23 cellular contexts compared by ENCODE assay signal in genomic region chr9:125990186-125990792, GRCh38.
"Had no signal": no experiment of that assay in that cellular context is flagged by ENCODE, and none has a peak within 500 bp of the region (broad histone marks: within the 10 kb centered on the region; RNA-seq: fewer than 3 reads in every experiment).

No MANE protein-coding gene starts in this region.

- H3K36me3 ChIP-seq: brain microvascular endothelial cell, gastroesophageal sphincter, heart right ventricle, left ventricle myocardium inferior, neutrophil had no signal

- H3K27ac ChIP-seq: brain microvascular endothelial cell, gastroesophageal sphincter, heart right ventricle, left ventricle myocardium inferior, neutrophil had no signal

- ATAC-seq: activated naive CD8-positive, alpha-beta T cell treated with anti-CD3 and anti-CD28 coated beads, Interleukin-2, amount 50 U/mL, for 24 hours; esophagus mucosa; gastroesophageal sphincter; heart right ventricle; mucosa of descending colon had no signal

- H3K27me3 Mint-ChIP-seq: activated naive CD8-positive, alpha-beta T cell treated with anti-CD3 and anti-CD28 coated beads, Interleukin-2, amount 50 U/mL, for 24 hours had no signal

- H3K27me3 ChIP-seq: brain microvascular endothelial cell, gastroesophageal sphincter, neutrophil had no signal

- FAIRE-seq: urothelium cell line had no signal

- H3K4me1 Mint-ChIP-seq: activated naive CD8-positive, alpha-beta T cell treated with anti-CD3 and anti-CD28 coated beads, Interleukin-2, amount 50 U/mL, for 24 hours; central memory CD8-positive, alpha-beta T cell; memory B cell had no signal

- H3K4me3 ChIP-seq: gastroesophageal sphincter, heart right ventricle, left ventricle myocardium inferior, mucosa of descending colon had no signal

- H3K27ac Mint-ChIP-seq: activated naive CD8-positive, alpha-beta T cell treated with anti-CD3 and anti-CD28 coated beads, Interleukin-2, amount 50 U/mL, for 24 hours; memory B cell; naive B cell had no signal

- H3K9me3 ChIP-seq: gastroesophageal sphincter, heart right ventricle, left ventricle myocardium inferior, mucosa of descending colon, neutrophil had no signal

- H3K4me3 Mint-ChIP-seq: activated naive CD8-positive, alpha-beta T cell treated with anti-CD3 and anti-CD28 coated beads, Interleukin-2, amount 50 U/mL, for 24 hours; central memory CD8-positive, alpha-beta T cell; memory B cell; naive B cell had no signal

- H3K36me3 Mint-ChIP-seq: memory B cell, naive B cell had no signal

- H3K4me1 ChIP-seq: gastroesophageal sphincter, heart right ventricle, left ventricle myocardium inferior had no signal

- DNase-seq: activated CD4-positive, alpha-beta T cell treated with anti-CD3 and anti-CD28 coated beads for 1 hour; activated CD8-positive, alpha-beta memory T cell treated with anti-CD3 and anti-CD28 coated beads for 24 hours; activated CD8-positive, alpha-beta memory T cell treated with anti-CD3 and anti-CD28 coated beads, Interleukin-2, amount 50 U/mL, for 48 hours; activated naive CD4-positive, alpha-beta T cell treated with Interleukin-2 at 50 U/mL for 16 hours; activated naive CD8-positive, alpha-beta T cell treated with anti-CD3 and anti-CD28 coated beads, Interleukin-2, amount 50 U/mL, for 24 hours; anterior cingulate cortex; brain microvascular endothelial cell; cortex of kidney; heart right ventricle; kidney glomerular epithelial cell; left ventricle myocardium inferior; mucosa of descending colon; naive B cell; stimulated activated CD4-positive, alpha-beta T cell treated with anti-CD3 and anti-CD28 coated beads, Interleukin-12 subunit alpha, Interleukin-12 subunit beta, amount 100 ng/mL, for 4 hours; stimulated activated CD4-positive, alpha-beta T cell treated with anti-CD3 and anti-CD28 coated beads, Interleukin-1b, Interleukin-23, amount 100 ng/mL, for 48 hours; stimulated activated CD8-positive, alpha-beta memory T cell treated with anti-CD3 and anti-CD28 coated beads, Interleukin-4, amount 100 ng/mL, for 48 hours; stimulated activated naive CD4-positive, alpha-beta T cell had no signal
